2 cellular contexts compared by ENCODE assay signal in genomic region chr10:114753126-114753525, GRCh38.
TF ChIP-seq lines count a peak whose summit lies in the region.

No MANE protein-coding gene starts in this region.

TF ChIP-seq in SK-N-SH, 30 proteins besides CTCF, POLR2A, EP300 and RAD21 (continued from another document):
- TF ChIP-seq USF1 (IDR thresholded peaks at IDR 0.05; ENCODE audit: borderline replicate concordance, low read depth) (no peak), TAF1 (IDR thresholded peaks at IDR 0.05; ENCODE audit: borderline replicate concordance, low read depth, low read length) (no peak), RCOR1 (IDR thresholded peaks at IDR 0.05; ENCODE audit: low read length) (no peak), MAX (IDR thresholded peaks at IDR 0.05; ENCODE audit: low read depth) (no peak), NRF1 (IDR thresholded peaks at IDR 0.05; ENCODE audit: low read depth, low read length) (no peak), GATA2 (CRISPR knock-in tag; IDR thresholded peaks at IDR 0.05) (no peak)

TF ChIP-seq in SK-N-SH treated with all-trans-retinoic acid at 6 μM for 48 hours, 23 proteins besides CTCF, POLR2A, EP300 and RAD21 (continued from another document):
- TF ChIP-seq ISL1 (CRISPR knock-in tag; IDR thresholded peaks at IDR 0.05) = no peak
- no peak for TF ChIP-seq CSDC2 (CRISPR knock-in tag; IDR thresholded peaks at IDR 0.05)
- TF ChIP-seq ZNF565 (CRISPR knock-in tag; conservative IDR thresholded peaks at IDR 0.05; ENCODE audit: low read depth) = no peak
- no peak for TF ChIP-seq POU6F1 (CRISPR knock-in tag; IDR thresholded peaks at IDR 0.05; ENCODE audit: borderline replicate concordance, low read depth)
- TF ChIP-seq ZNF70 (CRISPR knock-in tag; IDR thresholded peaks at IDR 0.05) = no peak
- TF ChIP-seq ZFP3 (CRISPR knock-in tag; IDR thresholded peaks at IDR 0.05) = no peak
